20 cellular contexts compared by ENCODE assay signal in genomic region chr1:26913389-26913753, GRCh38. TPM values are rescaled to one million over a fixed set of nuclear protein-coding genes. Genes with fewer than 3 reads are reported as not detected.
DNase-seq lines count a peak whose midpoint lies in the region; ATAC-seq and TF ChIP-seq lines count a peak whose summit lies in the region.
"Had no signal": no experiment of that assay in that cellular context is flagged by ENCODE, and none has a peak within 500 bp of the region (broad histone marks: within the 10 kb centered on the region; RNA-seq: fewer than 3 reads in every experiment).

No MANE protein-coding gene starts in this region.

- H3K4me3 ChIP-seq in heart left ventricle (peak overlapping the region; percentile 8 to 66 (median 52)), mucosa of descending colon (no peak overlapping the region), transverse colon (no peak overlapping the region), dorsolateral prefrontal cortex (no peak overlapping the region)

- TF ChIP-seq POLR2A in heart left ventricle (IDR thresholded peaks at IDR 0.05) = no peak
- no peak for TF ChIP-seq POLR2A in transverse colon (IDR thresholded peaks at IDR 0.05)

- H3K27ac ChIP-seq in heart left ventricle (peak overlapping the region; percentile 80 to 98 (median 90)), transverse colon (peak overlapping the region; percentile 78 to 90 (median 82)), dorsolateral prefrontal cortex (peak overlapping the region in 1 of 59 donors; percentile 63)

- no peak for TF ChIP-seq CTCF in heart left ventricle (IDR thresholded peaks at IDR 0.05)
- no peak for TF ChIP-seq CTCF in mucosa of descending colon (IDR thresholded peaks at IDR 0.05)
- no peak for TF ChIP-seq CTCF in transverse colon (IDR thresholded peaks at IDR 0.05)
- no peak for TF ChIP-seq CTCF in dorsolateral prefrontal cortex (IDR thresholded peaks at IDR 0.05 in 54 of 56, conservative IDR thresholded peaks at IDR 0.05 in 2 of 56; ENCODE audit: low read depth in 1 of 56, partially characterized antibody in 56 of 56)

- peak; percentile 55 for DNase-seq in NCI-H1092 treated with DMSO at 0.1 percent for 48 hours (lab: John Stamatoyannopoulos, UW)
- DNase-seq in NCI-H1092 (lab: John Stamatoyannopoulos, UW) = no peak
- DNase-seq in heart left ventricle = no peak
- DNase-seq in mucosa of descending colon = peak in 1 of 3 donors; percentile 60
- DNase-seq in transverse colon = no peak
- DNase-seq in G401 (ENCODE audit: low spot score) = no peak
- no peak for DNase-seq in ureter (ENCODE audit: low spot score)
- no peak for DNase-seq in dorsolateral prefrontal cortex
- DNase-seq: 8988T; activated CD4-positive, alpha-beta T cell treated with anti-CD3 and anti-CD28 coated beads, Interleukin-2, amount 50 U/mL, for 48 hours; activated naive CD4-positive, alpha-beta T cell treated with Interleukin-2 at 50 U/mL for 16 hours; activated T-cell treated with anti-CD3 and anti-CD28 coated beads, Interleukin-2, amount 50 U/mL, for 1 hour; aorta; islet precursor cell; mesendoderm; NCI-H1048; T-helper 2 cell had no signal

- no peak for TF ChIP-seq EP300 in transverse colon (IDR thresholded peaks at IDR 0.05; ENCODE audit: low read depth)

- intact Hi-C loops in heart left ventricle (cut with DNase I) (no loop called here), mucosa of descending colon (cut with DNase I, micrococcal nuclease) (no loop called here), transverse colon (cut with DNase I; ENCODE audit: low total_unique reads) (no loop called here), dorsolateral prefrontal cortex (cut with DNase I) (no loop called here)

- H3K36me3 ChIP-seq in heart left ventricle (peaks cover 0 to 4% (median 0%) of the 10 kb centered on the region in 9 donors), mucosa of descending colon (ENCODE audit: low read depth) (no peaks in the 10 kb centered on the region), transverse colon (no peaks in the 10 kb centered on the region)

- H3K27me3 ChIP-seq in heart left ventricle (no peaks in the 10 kb centered on the region), transverse colon (no peaks in the 10 kb centered on the region), dorsolateral prefrontal cortex (no peaks in the 10 kb centered on the region)

- in situ Hi-C loops in transverse colon (cut with MboI; ENCODE audit: low pct_ligation_motif_present in 1 of 4, low pct_unique_long_range_greater_than_20kb in 1 of 4, low sequenced_read_pairs in 3 of 4) = no loop called here
- in situ Hi-C loops in G401 (cut with HindIII; ENCODE audit: low sequenced_read_pairs) = no loop called here

- ATAC-seq in heart left ventricle (peak in 2 of 4 donors; percentile 0 to 1), mucosa of descending colon (peak; percentile 14)

- H3K9me3 ChIP-seq in heart left ventricle (no peaks in the 10 kb centered on the region), mucosa of descending colon (no peaks in the 10 kb centered on the region), transverse colon (no peaks in the 10 kb centered on the region)

- peaks cover 0 to 31% (median 3%) of the 10 kb centered on the region in 12 donors for H3K4me1 ChIP-seq in heart left ventricle
- peaks cover 28% of the 10 kb centered on the region for H3K4me1 ChIP-seq in mucosa of descending colon (ENCODE audit: low read depth)
- peaks cover 0 to 32% (median 26%) of the 10 kb centered on the region in 4 donors for H3K4me1 ChIP-seq in transverse colon

- WGBS in heart left ventricle, 4 donors = 46 to 53% (median 50%) methylated on average over 3 to 5 of the region's 5 CpGs
- WGBS in transverse colon (ENCODE audit: low coverage in 1 of 2), 2 donors = 67 to 70% methylated on average over 1 to 4 of the region's 5 CpGs

RNA-seq across cellular contexts. Expression of gene NR0B2, which starts 0.4 kb away (rescaled TPM):
- total RNA-seq in heart left ventricle = 10 to 100 TPM in 2 of 9 donors, 1 to 10 TPM in 7; 2.4 to 19.2 (median 6.6) TPM
- polyA plus RNA-seq in heart left ventricle = 1 to 10 TPM; 2.0 to 6.6 TPM
- total RNA-seq in mucosa of descending colon = under 1 TPM in 2 of 3 donors, not detected in 1; 0.43 to 0.52 TPM
- 1 to 10 TPM in 1 of 4 donors, under 1 TPM in 1, not detected in 2; 0.95 to 2.7 TPM for total RNA-seq in transverse colon
- not detected in 2 replicates for total RNA-seq in G401 (2014; rRNA removed; shearing (Covaris generic))
- not detected for total RNA-seq in ureter
- under 1 TPM in 1 of 120 experiments, not detected in 119; 0.69 TPM for total RNA-seq in dorsolateral prefrontal cortex
- total RNA-seq: aorta, pulmonary artery endothelial cell, SK-MEL-5, temporal lobe had no signal

RNA-seq across cellular contexts. Expression of gene NUDC, which starts 8.2 kb away (rescaled TPM):
- total RNA-seq in heart left ventricle (10 to 100 TPM; 53.6 to 78.6 (median 57.4) TPM), mucosa of descending colon (10 to 100 TPM; 36.2 to 83.5 (median 43.1) TPM), transverse colon (10 to 100 TPM; 10.8 to 39.9 (median 27.6) TPM), ureter (56.1 TPM), dorsolateral prefrontal cortex (100 to 1,000 TPM in 36 of 120 experiments, 10 to 100 TPM in 84; 61.0 to 142 (median 91.8) TPM)
- polyA plus RNA-seq in heart left ventricle = 10 to 100 TPM; 69.7 to 99.6 TPM
- 35.4 and 47.6 TPM in 2 replicates for total RNA-seq in G401 (2014; rRNA removed; shearing (Covaris generic))

RNA-seq across cellular contexts. Expression of gene GPATCH3, which starts 13.1 kb away (rescaled TPM):
- total RNA-seq in heart left ventricle (10 to 100 TPM in 3 of 9 donors, 1 to 10 TPM in 6; 6.0 to 14.9 (median 9.0) TPM), mucosa of descending colon (10 to 100 TPM; 14.0 to 17.5 (median 14.5) TPM), transverse colon (10 to 100 TPM in 2 of 4 donors, 1 to 10 TPM in 2; 3.2 to 35.9 (median 10.7) TPM), ureter (9.0 TPM), dorsolateral prefrontal cortex (10 to 100 TPM; 11.2 to 24.9 (median 16.6) TPM)
- polyA plus RNA-seq in heart left ventricle = 10 to 100 TPM in 1 of 2 donors, 1 to 10 TPM in 1; 7.7 to 11.7 TPM
- 13.1 and 22.0 TPM in 2 replicates for total RNA-seq in G401 (2014; rRNA removed; shearing (Covaris generic))

RNA-seq across cellular contexts. Expression of gene GPN2, which starts 23.3 kb away (rescaled TPM):
- 10 to 100 TPM in 8 of 9 donors, 1 to 10 TPM in 1; 7.6 to 27.4 (median 17.1) TPM for total RNA-seq in heart left ventricle
- 10 to 100 TPM; 12.0 to 15.7 TPM for polyA plus RNA-seq in heart left ventricle
- 10 to 100 TPM; 25.4 to 37.2 (median 27.0) TPM for total RNA-seq in mucosa of descending colon
- 10 to 100 TPM; 14.7 to 75.2 (median 28.7) TPM for total RNA-seq in transverse colon
- total RNA-seq in G401 (2014; rRNA removed; shearing (Covaris generic)) = 20.0 and 26.9 TPM in 2 replicates
- 47.3 TPM for total RNA-seq in ureter
- total RNA-seq in dorsolateral prefrontal cortex = 10 to 100 TPM; 18.8 to 40.5 (median 26.6) TPM

RNA-seq across cellular contexts. Expression of gene KDF1, which starts 46.9 kb away (rescaled TPM):
- total RNA-seq in heart left ventricle (under 1 TPM in 2 of 9 donors, not detected in 7; 0.12 to 0.45 TPM), mucosa of descending colon (10 to 100 TPM; 10.1 to 27.0 (median 20.4) TPM), transverse colon (10 to 100 TPM; 11.6 to 36.2 (median 29.8) TPM), ureter (15.7 TPM), dorsolateral prefrontal cortex (1 to 10 TPM in 64 of 120 experiments, under 1 TPM in 49, not detected in 7; 0.27 to 3.7 (median 1.1) TPM)
- polyA plus RNA-seq in heart left ventricle = under 1 TPM in 1 of 2 donors, not detected in 1; 0.03 TPM
- not detected in 2 replicates for total RNA-seq in G401 (2014; rRNA removed; shearing (Covaris generic))
- total RNA-seq: aorta, pulmonary artery endothelial cell, SK-MEL-5, temporal lobe had no signal

Comparison
In these comparisons a context has a peak if more than half of its experiments do, and no peak if none do; other contexts are left out.
1. H3K4me3 ChIP-seq: peak in heart left ventricle (12 of 12); none in mucosa of descending colon (single experiment), transverse colon (0 of 4) and dorsolateral prefrontal cortex (0 of 59).